In genomic region chr14:77264466-77265186, GRCh38 we compare ENCODE assay signal across 23 cellular contexts. TPM values are rescaled to one million over a fixed set of nuclear protein-coding genes. Genes with fewer than 3 reads are reported as not detected.
"Had no signal": no experiment of that assay in that cellular context is flagged by ENCODE, and none has a peak within 500 bp of the region (broad histone marks: within the 10 kb centered on the region; RNA-seq: fewer than 3 reads in every experiment).

No MANE protein-coding gene starts in this region.

- H3K36me3 ChIP-seq: brain microvascular endothelial cell, heart left ventricle, ovary, prostate gland, upper lobe of right lung had no signal

- ATAC-seq: activated CD8-positive, alpha-beta T cell treated with anti-CD3 and anti-CD28 coated beads, Interleukin-2, amount 10 ng/mL, durations not matched to agents 7 days and 5 days; activated naive CD4-positive, alpha-beta T cell treated with anti-CD3 and anti-CD28 coated beads, Interleukin-2, amount 50 U/mL, for 72 hours; left colon; natural killer cell treated with Interleukin-12 subunit alpha and Interleukin-12 subunit beta and Interleukin-15 and Interleukin-18, amount 100 ng/mL, for 72 hours; upper lobe of right lung had no signal

- H3K4me3 ChIP-seq: heart left ventricle, ovary, prostate gland, upper lobe of right lung had no signal

- H3K9me3 ChIP-seq: prostate gland, upper lobe of right lung had no signal

- H3K27me3 ChIP-seq: ovary had no signal

- H3K27ac ChIP-seq: brain microvascular endothelial cell, epithelial cell of prostate, heart left ventricle, ovary, prostate gland, upper lobe of right lung, VCaP had no signal

- DNase-seq: activated CD4-positive, alpha-beta T cell treated with anti-CD3 and anti-CD28 coated beads, Interleukin-2, amount 50 U/mL, for 1 hour; activated CD4-positive, CD25-positive, alpha-beta regulatory T cell treated with anti-CD3 and anti-CD28 coated beads, Interleukin-2, amount 50 U/mL, for 72 hours; activated CD8-positive, alpha-beta T cell treated with anti-CD3 and anti-CD28 coated beads, Interleukin-2, amount 10 ng/mL, durations not matched to agents 7 days and 5 days; activated gamma-delta T cell treated with Interleukin-2 at 50 U/mL for 16 hours; aorta; brain microvascular endothelial cell; central memory CD4-positive, alpha-beta T cell; cortex of kidney; islet precursor cell; left colon; ovary; stimulated activated CD4-positive, alpha-beta T cell treated with anti-CD3 and anti-CD28 coated beads, Interleukin-4, amount 100 ng/mL, for 1 hour; stimulated activated naive CD4-positive, alpha-beta T cell treated with Interleukin-2 at 50 U/mL for 16 hours; upper lobe of right lung had no signal

- H3K4me1 ChIP-seq: heart left ventricle, prostate gland, upper lobe of right lung had no signal

RNA-seq across cellular contexts. Expression of gene NGB, which starts 6.4 kb away (rescaled TPM):
- total RNA-seq: activated CD8-positive, alpha-beta T cell treated with anti-CD3 and anti-CD28 coated beads, Interleukin-2, amount 10 ng/mL, durations not matched to agents 7 days and 5 days; activated naive CD4-positive, alpha-beta T cell treated with anti-CD3 and anti-CD28 coated beads, Interleukin-2, amount 50 U/mL, for 72 hours; activated T-helper 1 cell treated with anti-CD3 and anti-CD28 coated beads, Interleukin-12 subunit alpha, Interleukin-12 subunit beta, Interleukin-2, Interleukin-4 antibody, amounts not matched to agents 30 ng/mL and 10 ng/mL and 1 ng/mL, durations not matched to agents 14 hours and 24 hours and 36 hours; aorta; fibroblast of villous mesenchyme; heart left ventricle; lower leg skin; natural killer cell treated with Interleukin-12 subunit alpha and Interleukin-12 subunit beta and Interleukin-15 and Interleukin-18, amount 100 ng/mL, for 72 hours; upper lobe of right lung had no signal
- polyA plus RNA-seq: aorta, heart left ventricle had no signal
